Comparison of ENCODE assay signal across 20 cellular contexts in genomic region chr1:230487773-230488428, GRCh38.
DNase-seq lines count a peak whose midpoint lies in the region; ATAC-seq, FAIRE-seq and TF ChIP-seq lines count a peak whose summit lies in the region.
"Had no signal": no experiment of that assay in that cellular context is flagged by ENCODE, and none has a peak within 500 bp of the region (broad histone marks: within the 10 kb centered on the region; RNA-seq: fewer than 3 reads in every experiment).

No MANE protein-coding gene starts in this region.

- peaks cover 54% of the 10 kb centered on the region for H3K9me3 Mint-ChIP-seq in HFFc6
- H3K9me3 Mint-ChIP-seq: GM23338 had no signal

- peak; percentile 12 for DNase-seq in NCI-H2171 treated with DMSO at 0.1 percent for 48 hours (lab: John Stamatoyannopoulos, UW)
- no peak for DNase-seq in NCI-H2171 (lab: John Stamatoyannopoulos, UW)
- peak; percentile 18 for DNase-seq in NCI-H2107 (lab: John Stamatoyannopoulos, UW)
- DNase-seq in K562 (ENCODE audit: extremely low read depth in 1 of 4, low spot score in 3 of 4), result no peak
- DNase-seq in mucosa of gallbladder (ENCODE audit: low spot score), result peak; percentile 41
- no peak for DNase-seq in NAMALWA (ENCODE audit: low spot score)
- DNase-seq in RWPE1 (ENCODE audit: low spot score), result no peak
- no peak for DNase-seq in HFFc6
- DNase-seq: 8988T; CD4-positive, alpha-beta memory T cell; DMS153; DMS79; GDM1; HCEC 1CT had no signal

- FAIRE-seq in K562 (lab: Jason Lieb, UNC), result no peak
- FAIRE-seq: GM12892, GM18507, H54 had no signal

- no peak overlapping the region for H3K27ac Mint-ChIP-seq in HFFc6
- H3K27ac Mint-ChIP-seq: CD14-positive monocyte; CD4-positive, alpha-beta memory T cell; GM23338 had no signal

- no peaks in the 10 kb centered on the region for H3K9me3 ChIP-seq in K562 (replicated peaks; ENCODE audit: control insufficient read depth, insufficient read depth, low read depth, low read length)
- H3K9me3 ChIP-seq: BLaER1 had no signal

- H3K4me3 ChIP-seq in K562, result no peak overlapping the region
- H3K4me3 ChIP-seq: BLaER1, GM23338 had no signal

- no peaks in the 10 kb centered on the region for H3K36me3 Mint-ChIP-seq in HFFc6 (ENCODE audit: low read depth)
- H3K36me3 Mint-ChIP-seq: CD14-positive monocyte; CD4-positive, alpha-beta memory T cell had no signal

- H3K27me3 ChIP-seq in K562 (ENCODE audit: control insufficient read depth in 2 of 2, insufficient read depth in 2 of 2, low read length in 2 of 2), result peaks cover 0 to 16% of the 10 kb centered on the region in 2 experiments; a peak in 3 of 5 replicates
- H3K27me3 ChIP-seq: BLaER1 had no signal

- no peaks in the 10 kb centered on the region for H4K20me1 ChIP-seq in K562 (replicated peaks; ENCODE audit: control insufficient read depth, insufficient read depth, low read length)
- H4K20me1 ChIP-seq: BLaER1 had no signal

- H3K4me2 ChIP-seq in K562 (ENCODE audit: insufficient read depth, low read length), result no peak overlapping the region
- H3K4me2 ChIP-seq: BLaER1, GM23338 had no signal

- in situ Hi-C loops in K562 (cut with MboI), result no loop called here

- H3K36me3 ChIP-seq in K562 (ENCODE audit: control insufficient read depth, insufficient read depth, low read length), result no peaks in the 10 kb centered on the region
- H3K36me3 ChIP-seq: BLaER1 had no signal

- BruUV-seq in K562 (replicated peaks; lab: Mats Ljungman, UMichigan), result no TSS peak

- TF ChIP-seq POLR2A in K562 (conservative IDR thresholded peaks at IDR 0.05), result no peak

- no peak overlapping the region for H3K4me3 Mint-ChIP-seq in HFFc6
- H3K4me3 Mint-ChIP-seq: CD14-positive monocyte; CD4-positive, alpha-beta memory T cell; GM23338 had no signal

- POLR2A ChIA-PET in K562 (lab: Yijun Ruan, JAX) (no interaction called here), RWPE1 (lab: Yijun Ruan, JAX; ENCODE audit: low non-redundant PET) (no interaction called here)

- H3K79me2 ChIP-seq in K562 (ENCODE audit: control insufficient read depth, insufficient read depth, low read length), result no peaks in the 10 kb centered on the region

- no peak for ATAC-seq in K562
- ATAC-seq: GM23338 had no signal

- H3K27me3 Mint-ChIP-seq in HFFc6 (ENCODE audit: insufficient read depth), result peaks cover 3% of the 10 kb centered on the region; the same call in 1 of the 2 replicates

- H3K4me1 ChIP-seq in K562 (replicated peaks in 1 of 2; ENCODE audit: control insufficient read depth in 2 of 2, insufficient read depth in 2 of 2, low read length in 2 of 2), result no peaks in the 10 kb centered on the region
- H3K4me1 ChIP-seq: BLaER1 had no signal

- no peak overlapping the region for H2AFZ ChIP-seq in K562 (ENCODE audit: low read depth, low read length)
- H2AFZ ChIP-seq: GM23338 had no signal

- TF ChIP-seq EP300 in K562 (IDR thresholded peaks at IDR 0.05; ENCODE audit: low read length), result no peak

- WGBS in K562 (ENCODE audit: insufficient coverage, low coverage, missing lambda C conversion rate), result 0% methylated on average over 4 of the region's 4 CpGs

- CTCF ChIA-PET in K562 (lab: Yijun Ruan, JAX; ENCODE audit: low intra/inter-chr PET ratio) (no interaction called here), RWPE1 (lab: Yijun Ruan, JAX) (no interaction called here)

- no peak overlapping the region for H3K9ac ChIP-seq in K562 (ENCODE audit: insufficient read depth in 1 of 2, low read depth in 2 of 2, low read length in 2 of 2)
- H3K9ac ChIP-seq: BLaER1 had no signal

- no peaks in the 10 kb centered on the region for H3K9me1 ChIP-seq in K562 (ENCODE audit: control insufficient read depth, insufficient read depth, low read length)

- no peak overlapping the region for H3K27ac ChIP-seq in K562 (ENCODE audit: extremely low read depth, low read depth, low read length)
- no peak overlapping the region for H3K27ac ChIP-seq in RWPE1
- H3K27ac ChIP-seq: BLaER1 had no signal

- no peak for TF ChIP-seq CTCF in K562 (IDR thresholded peaks at IDR 0.05 in 2 of 3, conservative IDR thresholded peaks at IDR 0.05 in 1 of 3; ENCODE audit: insufficient read depth in 2 of 3, low read depth in 1 of 3, low read length in 3 of 3)
- no peak for TF ChIP-seq CTCF in RWPE1 (conservative IDR thresholded peaks at IDR 0.05; ENCODE audit: low read depth)
- TF ChIP-seq CTCF in HFFc6 (IDR thresholded peaks at IDR 0.05), result no peak

- intact Hi-C loops in K562 (cut with micrococcal nuclease), result no loop called here

- TF ChIP-seq RAD21 in K562 (CRISPR knock-in tag; conservative IDR thresholded peaks at IDR 0.05 in 1 of 2, IDR thresholded peaks at IDR 0.05 in 1 of 2), result no peak

- no peaks in the 10 kb centered on the region for H3K4me1 Mint-ChIP-seq in HFFc6 (ENCODE audit: low read depth)
- H3K4me1 Mint-ChIP-seq: CD14-positive monocyte; CD4-positive, alpha-beta memory T cell; GM23338 had no signal

TF ChIP-seq in K562, 482 proteins besides CTCF, POLR2A, EP300 and RAD21:
- TF ChIP-seq ZFP36 (IDR thresholded peaks at IDR 0.05; ENCODE audit: low read depth, low read length, partially characterized antibody), result peak; percentile 36
- peak; percentile 80 for TF ChIP-seq RBM25 (IDR thresholded peaks at IDR 0.05; ENCODE audit: low read depth, low read length, severe bottlenecking)
- TF ChIP-seq TCF3 (CRISPR knock-in tag; IDR thresholded peaks at IDR 0.05), result no peak

Comparison
In these comparisons a context has a peak if more than half of its experiments do, and no peak if none do; other contexts are left out.
1. DNase-seq: peak in NCI-H2171 treated with DMSO at 0.1 percent for 48 hours (single experiment), NCI-H2107 (single experiment) and mucosa of gallbladder (single experiment); none in NCI-H2171 (single experiment), K562 (0 of 4), NAMALWA (single experiment), RWPE1 (single experiment) and HFFc6 (single experiment).